ENCODE assay signal across 8 cellular contexts in the genomic region with DNA sequence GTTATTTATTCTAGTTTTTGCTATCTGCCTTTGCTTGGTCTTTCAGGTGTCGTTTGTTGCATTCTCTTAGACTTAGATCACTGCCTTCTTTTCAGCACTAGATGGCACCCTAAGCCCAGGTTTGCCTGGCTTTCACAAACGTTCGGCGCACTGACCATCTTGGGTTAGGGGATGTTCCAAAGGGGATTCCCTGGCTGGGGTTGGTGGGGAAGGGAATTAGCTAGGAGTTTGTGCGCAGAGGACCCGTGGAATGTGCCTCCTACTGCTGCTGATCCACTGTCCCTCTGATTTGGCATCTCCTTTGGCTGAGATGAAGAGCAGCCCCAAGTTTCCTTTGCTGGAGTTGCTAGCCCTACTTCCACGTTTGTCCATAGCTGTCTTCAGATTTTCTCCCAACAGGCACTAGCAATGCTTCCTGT. TPM values are rescaled to one million over a fixed set of nuclear protein-coding genes. Genes with fewer than 3 reads are reported as not detected.
DNase-seq lines count a peak whose midpoint lies in the region; ATAC-seq, FAIRE-seq and TF ChIP-seq lines count a peak whose summit lies in the region.

No MANE protein-coding gene starts in this region.

- TF ChIP-seq CTCF in A549 (IDR thresholded peaks at IDR 0.05) (peak; percentile 80), GM12874 (IDR thresholded peaks at IDR 0.05; ENCODE audit: insufficient read depth, low read depth, low read length) (peak; percentile 69), fibroblast of the aortic adventitia (IDR thresholded peaks at IDR 0.05; ENCODE audit: insufficient read depth, low read length) (peak; percentile 77)

- ATAC-seq in A549 (peak; percentile 90 to 94), HG03432 (IDR thresholded peaks at IDR 0.05; ENCODE audit: unreplicated experiment) (peak; percentile 78), HG02763 (IDR thresholded peaks at IDR 0.05; ENCODE audit: unreplicated experiment) (no peak)

- H3K9me3 ChIP-seq in A549 (0 out of 3 replicates have a peak, but pooled peaks cover 5% of the 10 kb centered on the region), trophoblast cell (ENCODE audit: insufficient read depth, low read depth, low read length) (peaks cover 5% of the 10 kb centered on the region)

- peak; percentile 80 to 90 for TF ChIP-seq RAD21 in A549 (conservative IDR thresholded peaks at IDR 0.05 in 1 of 2, IDR thresholded peaks at IDR 0.05 in 1 of 2)

- CTCF ChIA-PET in A549 (lab: Yijun Ruan, JAX) = interaction anchor here (0.6 to 3.1 kb wide), 28 partner anchors 9 to 608 kb away, joined by 3 to 12 read pairs (median 4); no protein-coding TSS in a partner anchor

- H3K79me1 ChIP-seq in trophoblast cell (ENCODE audit: low read length) = no peaks in the 10 kb centered on the region

- H2AFZ ChIP-seq in trophoblast cell (ENCODE audit: insufficient read depth, low read length, poor library complexity) = no peak overlapping the region

- TF ChIP-seq POLR2A in A549 (IDR thresholded peaks at IDR 0.05; ENCODE audit: low read length) = no peak

- no peaks in the 10 kb centered on the region for H3K27me3 ChIP-seq in trophoblast cell (ENCODE audit: insufficient read depth, low read length)

- H2AK5ac ChIP-seq in trophoblast cell (ENCODE audit: low read length) = no peak overlapping the region

- no peak overlapping the region for H4K12ac ChIP-seq in trophoblast cell (ENCODE audit: low read depth, low read length)

- POLR2A ChIA-PET in A549 (lab: Yijun Ruan, JAX) = no interaction called here

- no peaks in the 10 kb centered on the region for H3K36me3 ChIP-seq in trophoblast cell (ENCODE audit: control insufficient read depth in 1 of 2, insufficient read depth in 2 of 2, low read length in 2 of 2)

- 38% methylated on average over 7 of the region's 7 CpGs for WGBS in A549 (ENCODE audit: missing lambda C conversion rate)
- no CpG with 5 or more reads among the region's 7 CpGs for WGBS in trophoblast cell (ENCODE audit: extremely low coverage, insufficient coverage, insufficient read length)

- H3K79me2 ChIP-seq in trophoblast cell (ENCODE audit: control insufficient read depth, insufficient read depth, low read length, poor library complexity) = no peaks in the 10 kb centered on the region

- H3K23ac ChIP-seq in trophoblast cell (ENCODE audit: low read length) = no peak overlapping the region

- no peak for FAIRE-seq in A549 (lab: Jason Lieb, UNC)

- no peak overlapping the region for H2BK5ac ChIP-seq in trophoblast cell (ENCODE audit: low read depth, low read length, poor library complexity)

- H3K9ac ChIP-seq in trophoblast cell (ENCODE audit: low read length) = no peak overlapping the region

- no peak overlapping the region for H3K27ac ChIP-seq in A549
- no peak overlapping the region for H3K27ac ChIP-seq in trophoblast cell (ENCODE audit: low read depth, low read length)

- DNase-seq in A549 (ENCODE audit: low read depth in 1 of 2, low spot score in 1 of 2) (peak; percentile 33 to 56), NCI-H82 treated with DMSO at 0.1 percent for 48 hours (lab: John Stamatoyannopoulos, UW; ENCODE audit: unreplicated experiment) (peak; percentile 31), fibroblast of the aortic adventitia (ENCODE audit: low read depth) (peak; percentile 71), trophoblast cell (peak; percentile 18 to 70)
- peak; percentile 59 for DNase-seq in activated CD8-positive, alpha-beta memory T cell treated with anti-CD3 and anti-CD28 coated beads, Interleukin-2, amount 50 U/mL, for 48 hours

- no peak overlapping the region for H2BK12ac ChIP-seq in trophoblast cell (ENCODE audit: low read length)

- H3K14ac ChIP-seq in trophoblast cell (ENCODE audit: low read length) = no peak overlapping the region

- TF ChIP-seq EP300 in A549 (IDR thresholded peaks at IDR 0.05) = no peak

- H4K8ac ChIP-seq in trophoblast cell (ENCODE audit: low read depth, low read length) = peak overlapping the region; percentile 44

- no peak overlapping the region for H2BK120ac ChIP-seq in trophoblast cell (ENCODE audit: insufficient read depth, low read length, poor library complexity)

- H3K4me2 ChIP-seq in A549 (0 out of 3 replicates have a peak overlapping the region, but pooled peaks have one; percentile 3), trophoblast cell (ENCODE audit: low read length) (no peak overlapping the region)

- no peak overlapping the region for H3K4ac ChIP-seq in trophoblast cell (ENCODE audit: low read depth, low read length)

- H3K4me3 ChIP-seq in A549 = no peak overlapping the region
- H3K4me3 ChIP-seq in fibroblast of the aortic adventitia (ENCODE audit: low read depth, low read length) = no peak overlapping the region
- no peak overlapping the region for H3K4me3 ChIP-seq in trophoblast cell (ENCODE audit: low read depth, low read length)

- H3K18ac ChIP-seq in trophoblast cell (ENCODE audit: low read length) = no peak overlapping the region

- no peaks in the 10 kb centered on the region for H3K4me1 ChIP-seq in A549
- H3K4me1 ChIP-seq in trophoblast cell (ENCODE audit: control insufficient read depth in 1 of 2, insufficient read depth in 2 of 2, low read length in 2 of 2) = no peaks in the 10 kb centered on the region

- H4K91ac ChIP-seq in trophoblast cell (ENCODE audit: low read depth, low read length) = no peak overlapping the region

TF ChIP-seq in A549, 52 proteins besides CTCF, POLR2A, EP300 and RAD21:
- no peak for TF ChIP-seq EHF (CRISPR knock-in tag; IDR thresholded peaks at IDR 0.05)
- TF ChIP-seq SMC3 (IDR thresholded peaks at IDR 0.05) = peak; percentile 60; the same call in 2 of the 3 replicates
- no peak for TF ChIP-seq RFX5 (IDR thresholded peaks at IDR 0.05)

RNA-seq across cellular contexts. Expression of a gene that starts 33.9 kb away (rescaled TPM):
- polyA plus RNA-seq in A549 (2011; rRNA removed) (406 and 539 TPM in 2 replicates), A549 (2017; fragmentation: RNase III; extraction: RNeasy Plus Mini Kit Qiagen cat#74134 plus additional on column Dnase treatment) (201 to 231 TPM (median 222 TPM) in 3 replicates)
- polyA plus RNA-seq in A549 (2012; cell fraction: cytosol; rRNA removed) = 191 and 210 TPM in 2 replicates
- 78.8 and 97.0 TPM in 2 replicates for polyA plus RNA-seq in A549 (2012; cell fraction: nucleus; rRNA removed)
- 117 and 129 TPM in 2 replicates for polyA minus RNA-seq in A549 (2011; rRNA and poly(A)+ RNA removed)
- 161 and 198 TPM in 2 replicates for total RNA-seq in fibroblast of the aortic adventitia (ENCODE audit: low replicate concordance)
- 257 and 265 TPM in 2 replicates for polyA plus RNA-seq in trophoblast cell (2013)
